In genomic region chr19:29835447-29835846, GRCh38 we compare ENCODE assay signal across 17 cellular contexts. TPM values are rescaled to one million over a fixed set of nuclear protein-coding genes. Genes with fewer than 3 reads are reported as not detected.
DNase-seq lines count a peak whose midpoint lies in the region; ATAC-seq, FAIRE-seq and TF ChIP-seq lines count a peak whose summit lies in the region.
"Had no signal": no experiment of that assay in that cellular context is flagged by ENCODE, and none has a peak within 500 bp of the region (broad histone marks: within the 10 kb centered on the region; RNA-seq: fewer than 3 reads in every experiment).

No MANE protein-coding gene starts in this region.

- CTCF ChIA-PET in activated CD8-positive, alpha-beta T cell treated with anti-CD3 and anti-CD28 coated beads for 36 hours (lab: Charles Lee), result interaction anchor here (1.0 to 1.9 kb wide), 3 partner anchors 20 to 129 kb away, joined by 3 to 6 read pairs (median 3); no protein-coding TSS in a partner anchor

- no peak for TF ChIP-seq CTCF in activated CD8-positive, alpha-beta T cell treated with anti-CD3 and anti-CD28 coated beads for 36 hours (IDR thresholded peaks at IDR 0.05)

- no peaks in the 10 kb centered on the region for H3K36me3 Mint-ChIP-seq in activated naive CD4-positive, alpha-beta T cell treated with anti-CD3 and anti-CD28 coated beads, Interleukin-2, amount 50 U/mL, for 24 hours
- H3K36me3 Mint-ChIP-seq in IgD-negative memory B cell, result peaks cover 3% of the 10 kb centered on the region
- peaks cover 1% of the 10 kb centered on the region for H3K36me3 Mint-ChIP-seq in activated CD8-positive, alpha-beta T cell treated with anti-CD3 and anti-CD28 coated beads for 36 hours (ENCODE audit: low read depth)
- H3K36me3 Mint-ChIP-seq in naive thymus-derived CD8-positive, alpha-beta T cell, result no peaks in the 10 kb centered on the region

- FAIRE-seq in GM12892 (lab: Jason Lieb, UNC), result no peak

- peak overlapping the region; percentile 82 for H3K27ac Mint-ChIP-seq in activated naive CD4-positive, alpha-beta T cell treated with anti-CD3 and anti-CD28 coated beads, Interleukin-2, amount 50 U/mL, for 24 hours
- H3K27ac Mint-ChIP-seq in IgD-negative memory B cell, result peak overlapping the region in 2 of 3 donors; percentile 5 to 84
- peak overlapping the region; percentile 62 for H3K27ac Mint-ChIP-seq in activated CD8-positive, alpha-beta T cell treated with anti-CD3 and anti-CD28 coated beads for 36 hours
- H3K27ac Mint-ChIP-seq in naive thymus-derived CD8-positive, alpha-beta T cell, result peak overlapping the region in 8 of 10 donors; percentile 24 to 92 (median 54)

- DNase-seq in activated naive CD4-positive, alpha-beta T cell treated with anti-CD3 and anti-CD28 coated beads, Interleukin-2, amount 50 U/mL, for 16 hours, result no peak
- DNase-seq in activated CD8-positive, alpha-beta T cell treated with anti-CD3 and anti-CD28 coated beads for 36 hours, result no peak
- DNase-seq in naive thymus-derived CD8-positive, alpha-beta T cell, result no peak
- DNase-seq in GM03348 (ENCODE audit: low spot score), result no peak
- DNase-seq in GM12892 (ENCODE audit: insufficient read length), result no peak
- DNase-seq: GDM1, MG63, NCI-H1417, NCI-H1694 treated with DMSO at 0.1 percent for 48 hours, NCI-H2081 treated with DMSO at 0.1 percent for 48 hours, NCI-H446, NCI-H526 treated with DMSO at 0.1 percent for 48 hours, RPMI8226, SHP77 had no signal

- intact Hi-C loops in activated CD8-positive, alpha-beta T cell treated with anti-CD3 and anti-CD28 coated beads for 36 hours (cut with micrococcal nuclease), result no loop called here

- TF ChIP-seq POLR2A in GM12892 (IDR thresholded peaks at IDR 0.05; ENCODE audit: low read depth, low read length), result no peak

- no peak for ATAC-seq in activated CD8-positive, alpha-beta T cell treated with anti-CD3 and anti-CD28 coated beads for 36 hours
- no peak for ATAC-seq in naive thymus-derived CD8-positive, alpha-beta T cell
- ATAC-seq in GM18502 (IDR thresholded peaks at IDR 0.05; ENCODE audit: poor library complexity, unreplicated experiment), result no peak

- H3K27me3 Mint-ChIP-seq in activated naive CD4-positive, alpha-beta T cell treated with anti-CD3 and anti-CD28 coated beads, Interleukin-2, amount 50 U/mL, for 24 hours, result no peaks in the 10 kb centered on the region
- peaks cover 12% of the 10 kb centered on the region for H3K27me3 Mint-ChIP-seq in IgD-negative memory B cell
- no peaks in the 10 kb centered on the region for H3K27me3 Mint-ChIP-seq in activated CD8-positive, alpha-beta T cell treated with anti-CD3 and anti-CD28 coated beads for 36 hours
- H3K27me3 Mint-ChIP-seq in naive thymus-derived CD8-positive, alpha-beta T cell, result peaks cover 0 to 3% (median 0%) of the 10 kb centered on the region in 5 donors

- H3K4me3 Mint-ChIP-seq in activated naive CD4-positive, alpha-beta T cell treated with anti-CD3 and anti-CD28 coated beads, Interleukin-2, amount 50 U/mL, for 24 hours, result peak overlapping the region; percentile 37
- H3K4me3 Mint-ChIP-seq in IgD-negative memory B cell, result peak overlapping the region in 1 of 4 donors; percentile 44
- H3K4me3 Mint-ChIP-seq in activated CD8-positive, alpha-beta T cell treated with anti-CD3 and anti-CD28 coated beads for 36 hours, result no peak overlapping the region
- peak overlapping the region in 1 of 10 donors; percentile 56 for H3K4me3 Mint-ChIP-seq in naive thymus-derived CD8-positive, alpha-beta T cell

- peaks cover 66% of the 10 kb centered on the region for H3K4me1 Mint-ChIP-seq in activated naive CD4-positive, alpha-beta T cell treated with anti-CD3 and anti-CD28 coated beads, Interleukin-2, amount 50 U/mL, for 24 hours
- peaks cover 30 to 42% (median 36%) of the 10 kb centered on the region in 3 donors for H3K4me1 Mint-ChIP-seq in IgD-negative memory B cell
- peaks cover 63% of the 10 kb centered on the region for H3K4me1 Mint-ChIP-seq in activated CD8-positive, alpha-beta T cell treated with anti-CD3 and anti-CD28 coated beads for 36 hours (ENCODE audit: low read depth)
- H3K4me1 Mint-ChIP-seq in naive thymus-derived CD8-positive, alpha-beta T cell, result peaks cover 22 to 70% (median 58%) of the 10 kb centered on the region in 4 donors

- no peaks in the 10 kb centered on the region for H3K9me3 Mint-ChIP-seq in activated naive CD4-positive, alpha-beta T cell treated with anti-CD3 and anti-CD28 coated beads, Interleukin-2, amount 50 U/mL, for 24 hours
- no peaks in the 10 kb centered on the region for H3K9me3 Mint-ChIP-seq in IgD-negative memory B cell
- no peaks in the 10 kb centered on the region for H3K9me3 Mint-ChIP-seq in activated CD8-positive, alpha-beta T cell treated with anti-CD3 and anti-CD28 coated beads for 36 hours
- H3K9me3 Mint-ChIP-seq in naive thymus-derived CD8-positive, alpha-beta T cell, result peaks cover 0 to 3% (median 0%) of the 10 kb centered on the region in 9 donors

- POLR2A ChIA-PET in activated CD8-positive, alpha-beta T cell treated with anti-CD3 and anti-CD28 coated beads for 36 hours (lab: Charles Lee), result interaction anchor here (1.4 to 2.6 kb wide), 2 partner anchors 16 to 22 kb away, joined by 5 to 8 read pairs; no protein-coding TSS in a partner anchor
- POLR2A ChIA-PET in naive thymus-derived CD8-positive, alpha-beta T cell (lab: Charles Lee), result interaction anchor here (0.5 to 8.5 kb wide), 4 partner anchors 8 to 42 kb away, joined by 3 to 118 read pairs (median 6); no protein-coding TSS in a partner anchor

RNA-seq across cellular contexts. Expression of gene CCNE1, which starts 23.7 kb away (rescaled TPM):
- 0.55 TPM for polyA plus RNA-seq in IgD-negative memory B cell
- total RNA-seq in activated CD8-positive, alpha-beta T cell treated with anti-CD3 and anti-CD28 coated beads for 36 hours, result 10 to 100 TPM; 24.5 to 25.7 TPM
- 1 to 10 TPM; 6.4 to 8.8 TPM for total RNA-seq in naive thymus-derived CD8-positive, alpha-beta T cell
- polyA plus RNA-seq in naive thymus-derived CD8-positive, alpha-beta T cell, result 1 to 10 TPM; 1.5 to 3.7 (median 2.6) TPM
- polyA plus RNA-seq in GM12892 (2012; ENCODE audit: missing spikeins), result 20.3 TPM
